26 cellular contexts compared by ENCODE assay signal in the genomic region with DNA sequence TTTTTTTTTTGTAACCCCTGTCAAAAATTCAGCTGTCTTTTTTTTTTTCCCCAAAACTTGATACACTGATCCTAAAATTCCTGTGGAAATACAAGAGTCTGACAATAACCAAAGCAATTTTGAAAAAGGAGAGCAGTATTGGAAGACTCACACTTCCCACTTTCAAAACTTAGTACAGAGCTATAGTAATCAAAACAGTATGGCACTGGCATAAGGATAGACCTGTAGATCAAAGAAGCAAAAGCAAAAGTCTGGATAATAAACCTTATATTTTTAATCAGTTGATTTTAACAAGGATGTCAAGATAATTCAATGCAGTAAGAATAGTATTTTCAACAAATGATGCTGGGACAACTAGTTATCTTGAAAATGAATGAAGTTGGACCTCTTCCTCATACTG.
"Had no signal": no experiment of that assay in that cellular context is flagged by ENCODE, and none has a peak within 500 bp of the region (broad histone marks: within the 10 kb centered on the region; RNA-seq: fewer than 3 reads in every experiment).

No MANE protein-coding gene starts in this region.

- H2AFZ ChIP-seq: hepatocyte had no signal

- ATAC-seq: mucosa of descending colon; naive thymus-derived CD4-positive, alpha-beta T cell; natural killer cell treated with Interleukin-12 subunit alpha and Interleukin-12 subunit beta and Interleukin-15 and Interleukin-18, amount 100 ng/mL, for 72 hours; sciatic nerve; stimulated activated naive B cell treated with anti-CD40 and anti-IgM and Interleukin-4, amounts not matched to agents 10 μg/mL and 1 μg/mL and 100 μg/mL, for 72 hours; stimulated activated naive CD8-positive, alpha-beta T cell treated with anti-CD3 and anti-CD28 coated beads, Interleukin-15, Interleukin-2, amounts not matched to agents 100 U/mL and 50 U/mL, for 24 hours; upper lobe of right lung had no signal

- DNase-seq: islet precursor cell; left ventricle myocardium inferior; midbrain; mucosa of descending colon; naive thymus-derived CD4-positive, alpha-beta T cell; ovary; stimulated activated CD4-positive, alpha-beta T cell treated with anti-CD3 and anti-CD28 coated beads, Interleukin-12 subunit alpha, Interleukin-12 subunit beta, amount 100 ng/mL, for 4 hours; stimulated activated CD4-positive, alpha-beta T cell treated with anti-CD3 and anti-CD28 coated beads, Interleukin-15, amount 100 ng/mL, for 24 hours; stimulated activated CD4-positive, alpha-beta T cell treated with anti-CD3 and anti-CD28 coated beads, Interleukin-2, amount 100 ng/mL, for 24 hours; stimulated activated CD4-positive, alpha-beta T cell treated with anti-CD3 and anti-CD28 coated beads, Interleukin-4, amount 100 ng/mL, for 1 hour; stimulated activated naive B cell treated with anti-CD40 and anti-IgM and Interleukin-4, amounts not matched to agents 10 μg/mL and 1 μg/mL and 100 μg/mL, for 72 hours; stimulated activated naive CD8-positive, alpha-beta T cell treated with anti-CD3 and anti-CD28 coated beads, Interleukin-15, Interleukin-2, amounts not matched to agents 100 U/mL and 50 U/mL, for 24 hours; stomach; tibial artery; trophoblast cell; upper lobe of right lung had no signal

- FAIRE-seq: urothelium cell line had no signal

- H3K4me3 ChIP-seq: hepatocyte, left ventricle myocardium inferior, lung, mucosa of descending colon, ovary, right atrium auricular region, skin epidermis, stomach, thoracic aorta, tibial artery, upper lobe of right lung had no signal

- H3K27ac Mint-ChIP-seq: memory B cell; naive thymus-derived CD4-positive, alpha-beta T cell; natural killer cell treated with Interleukin-12 subunit alpha and Interleukin-12 subunit beta and Interleukin-15 and Interleukin-18, amount 100 ng/mL, for 72 hours; progenitor cell of endocrine pancreas; stimulated activated naive B cell treated with anti-CD40 and anti-IgM and Interleukin-4, amounts not matched to agents 10 μg/mL and 1 μg/mL and 100 μg/mL, for 72 hours had no signal

- H3K27me3 ChIP-seq: hepatocyte, ovary, right atrium auricular region, stomach, tibial artery, upper lobe of right lung had no signal

- H3K4me2 ChIP-seq: hepatocyte had no signal

- H3K27me3 Mint-ChIP-seq: memory B cell; naive thymus-derived CD4-positive, alpha-beta T cell; natural killer cell treated with Interleukin-12 subunit alpha and Interleukin-12 subunit beta and Interleukin-15 and Interleukin-18, amount 100 ng/mL, for 72 hours; progenitor cell of endocrine pancreas; stimulated activated naive B cell treated with anti-CD40 and anti-IgM and Interleukin-4, amounts not matched to agents 10 μg/mL and 1 μg/mL and 100 μg/mL, for 72 hours had no signal

- H3K9me3 Mint-ChIP-seq: memory B cell; naive thymus-derived CD4-positive, alpha-beta T cell; natural killer cell treated with Interleukin-12 subunit alpha and Interleukin-12 subunit beta and Interleukin-15 and Interleukin-18, amount 100 ng/mL, for 72 hours; stimulated activated naive B cell treated with anti-CD40 and anti-IgM and Interleukin-4, amounts not matched to agents 10 μg/mL and 1 μg/mL and 100 μg/mL, for 72 hours had no signal

- H3K27ac ChIP-seq: hepatocyte, left ventricle myocardium inferior, ovary, right atrium auricular region, skin epidermis, stomach, thoracic aorta, tibial artery, upper lobe of right lung had no signal

- H3K4me1 ChIP-seq: left ventricle myocardium inferior, right atrium auricular region, upper lobe of right lung had no signal

- H3K4me3 Mint-ChIP-seq: memory B cell; naive thymus-derived CD4-positive, alpha-beta T cell; natural killer cell treated with Interleukin-12 subunit alpha and Interleukin-12 subunit beta and Interleukin-15 and Interleukin-18, amount 100 ng/mL, for 72 hours; stimulated activated naive B cell treated with anti-CD40 and anti-IgM and Interleukin-4, amounts not matched to agents 10 μg/mL and 1 μg/mL and 100 μg/mL, for 72 hours had no signal

- H3K36me3 ChIP-seq: ovary had no signal

- H3K9me3 ChIP-seq: mucosa of descending colon, ovary, right atrium auricular region, stomach, thoracic aorta, tibial artery, upper lobe of right lung had no signal
